In the genomic region with DNA sequence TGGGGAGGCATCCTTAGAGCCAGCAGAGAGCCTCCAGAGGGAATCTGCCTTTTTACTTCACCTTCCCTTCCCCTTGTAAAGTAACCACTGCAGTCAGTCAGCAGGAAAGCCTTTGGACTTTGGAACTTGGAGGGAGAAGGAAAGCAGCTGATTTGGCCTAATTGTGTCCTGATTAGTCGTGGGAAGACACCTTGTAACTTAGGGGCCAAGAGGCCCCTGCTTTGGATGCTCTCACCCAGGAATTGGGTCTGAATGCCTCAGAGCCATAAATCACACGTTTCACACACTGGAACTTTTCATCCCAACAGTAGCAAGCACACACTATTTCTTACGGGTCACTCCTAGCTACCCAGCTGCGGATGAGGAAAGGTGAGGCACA, we compare ENCODE assay signal across 8 cellular contexts.
DNase-seq lines count a peak whose midpoint lies in the region; ATAC-seq and TF ChIP-seq lines count a peak whose summit lies in the region.

No MANE protein-coding gene starts in this region.

- TF ChIP-seq CTCF in brain (conservative IDR thresholded peaks at IDR 0.05) (no peak), tibial nerve (IDR thresholded peaks at IDR 0.05) (no peak)

- no peaks in the 10 kb centered on the region for H3K36me3 Mint-ChIP-seq in activated T-cell treated with anti-CD3 and anti-CD28 coated beads, Interleukin-2, amount 50 U/mL, for 72 hours (ENCODE audit: insufficient read depth in 2 of 2)
- H3K36me3 Mint-ChIP-seq in brain, result no peaks in the 10 kb centered on the region

- TF ChIP-seq EP300 in tibial nerve (IDR thresholded peaks at IDR 0.05), result no peak

- peak overlapping the region; percentile 52 to 87 (median 71) for H3K27ac ChIP-seq in tibial nerve

- ATAC-seq in activated T-cell treated with anti-CD3 and anti-CD28 coated beads, Interleukin-2, amount 50 U/mL, for 72 hours (replicated peaks in 1 of 2), result no peak
- ATAC-seq in HG02571 (IDR thresholded peaks at IDR 0.05; ENCODE audit: unreplicated experiment), result no peak

- DNase-seq in activated T-cell treated with anti-CD3 and anti-CD28 coated beads, Interleukin-2, amount 50 U/mL, for 72 hours, result no peak
- DNase-seq in activated T-cell treated with anti-CD3 and anti-CD28 coated beads, Interleukin-2, amount 50 U/mL, for 48 hours, result no peak
- DNase-seq in midbrain (lab: John Stamatoyannopoulos, UW) (peak; percentile 57), tibial nerve (ENCODE audit: low spot score in 2 of 2) (no peak), NCI-H446 treated with DMSO at 0.1 percent for 48 hours (lab: John Stamatoyannopoulos, UW) (no peak)
- DNase-seq in activated CD8-positive, alpha-beta memory T cell treated with anti-CD3 and anti-CD28 coated beads, Interleukin-2, amount 50 U/mL, for 48 hours, result no peak

- peak overlapping the region; percentile 85 to 91 for H3K4me3 Mint-ChIP-seq in activated T-cell treated with anti-CD3 and anti-CD28 coated beads, Interleukin-2, amount 50 U/mL, for 72 hours
- H3K4me3 Mint-ChIP-seq in brain, result peak overlapping the region; percentile 78 to 89 (median 83)

- peaks cover 6% of the 10 kb centered on the region for H3K27me3 Mint-ChIP-seq in activated T-cell treated with anti-CD3 and anti-CD28 coated beads, Interleukin-2, amount 50 U/mL, for 72 hours (ENCODE audit: low read depth)
- peaks cover 13% of the 10 kb centered on the region for H3K27me3 Mint-ChIP-seq in brain

- peaks cover 0 to 17% (median 3%) of the 10 kb centered on the region in 4 donors for H3K4me1 ChIP-seq in tibial nerve

- WGBS in tibial nerve, 2 donors, result 41 to 48% methylated on average over 4 of the region's 4 CpGs

- no peaks in the 10 kb centered on the region for H3K9me3 Mint-ChIP-seq in activated T-cell treated with anti-CD3 and anti-CD28 coated beads, Interleukin-2, amount 50 U/mL, for 72 hours
- H3K9me3 Mint-ChIP-seq in brain, result no peaks in the 10 kb centered on the region

- H3K9me3 ChIP-seq in tibial nerve, result no peaks in the 10 kb centered on the region

- peak overlapping the region in 3 of 4 donors; percentile 31 to 41 (median 39) for H3K4me3 ChIP-seq in tibial nerve

- H3K4me1 Mint-ChIP-seq in activated T-cell treated with anti-CD3 and anti-CD28 coated beads, Interleukin-2, amount 50 U/mL, for 72 hours (ENCODE audit: low read depth), result peaks cover 28% of the 10 kb centered on the region
- H3K4me1 Mint-ChIP-seq in brain, result peaks cover 19% of the 10 kb centered on the region

- no peaks in the 10 kb centered on the region for H3K27me3 ChIP-seq in tibial nerve

- no peak for TF ChIP-seq POLR2A in tibial nerve (IDR thresholded peaks at IDR 0.05)

- H3K27ac Mint-ChIP-seq in activated T-cell treated with anti-CD3 and anti-CD28 coated beads, Interleukin-2, amount 50 U/mL, for 72 hours, result peak overlapping the region; percentile 59
- peak overlapping the region; percentile 26 to 93 (median 66) for H3K27ac Mint-ChIP-seq in brain

- no peaks in the 10 kb centered on the region for H3K36me3 ChIP-seq in tibial nerve
